Comparison of ENCODE assay signal across 8 cellular contexts in the genomic region with DNA sequence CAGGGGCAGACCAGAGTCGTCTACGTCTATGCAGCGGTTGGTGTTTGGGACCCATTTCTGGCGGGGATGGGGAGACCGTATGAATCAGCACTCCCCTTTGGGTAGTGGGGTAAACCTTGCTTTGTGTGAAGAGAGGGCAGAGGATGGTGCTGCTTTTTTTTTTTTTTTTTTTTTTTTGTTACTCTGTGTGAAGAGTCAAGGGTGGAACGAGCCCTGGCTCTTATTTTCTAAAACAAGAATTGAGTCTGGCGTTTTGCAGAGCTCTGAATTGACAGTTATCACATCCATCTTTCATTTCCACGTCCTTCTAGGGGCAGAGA. TPM values are rescaled to one million over a fixed set of nuclear protein-coding genes. Genes with fewer than 3 reads are reported as not detected.
DNase-seq lines count a peak whose midpoint lies in the region; TF ChIP-seq lines count a peak whose summit lies in the region.

No MANE protein-coding gene starts in this region.

- under 1% methylated on average over 8 of the region's 8 CpGs for WGBS in smooth muscle cell (ENCODE audit: low lambda C conversion rate)

- H3K4me1 ChIP-seq in smooth muscle cell (ENCODE audit: low read depth): peaks cover 46% of the 10 kb centered on the region

- H3K36me3 ChIP-seq in smooth muscle cell (ENCODE audit: low read depth): no peaks in the 10 kb centered on the region

- H3F3A ChIP-seq in smooth muscle cell (ENCODE audit: low read depth): peaks cover 18% of the 10 kb centered on the region

- H3K27me3 ChIP-seq in smooth muscle cell (ENCODE audit: low read depth): no peaks in the 10 kb centered on the region

- intact Hi-C loops in posterior vena cava (cut with DNase I): no loop called here

- DNase-seq in activated T-cell treated with anti-CD3 and anti-CD28 coated beads for 1 hour (ENCODE audit: low read depth): peak; percentile 7
- DNase-seq in activated T-cell treated with anti-CD3 and anti-CD28 coated beads, Interleukin-2, amount 50 U/mL, for 48 hours: no peak
- peak; percentile 17 to 27 for DNase-seq in activated CD4-positive, alpha-beta T cell treated with anti-CD3 and anti-CD28 coated beads for 4 hours
- DNase-seq in foreskin fibroblast: no peak
- no peak for DNase-seq in smooth muscle cell (lab: John Stamatoyannopoulos, UW; ENCODE audit: unreplicated experiment)
- no peak for DNase-seq in mesenteric fat pad (ENCODE audit: low spot score)
- DNase-seq in posterior vena cava (ENCODE audit: low spot score): no peak
- no peak for DNase-seq in AG08395 (ENCODE audit: low spot score)

- H3K79me2 ChIP-seq in smooth muscle cell (ENCODE audit: low read depth): peaks cover 60% of the 10 kb centered on the region

- peak overlapping the region; percentile 97 for H3K27ac ChIP-seq in smooth muscle cell (ENCODE audit: low read depth)

- H4K20me1 ChIP-seq in smooth muscle cell (ENCODE audit: low read depth): peaks cover 55% of the 10 kb centered on the region

- TF ChIP-seq CTCF in foreskin fibroblast (IDR thresholded peaks at IDR 0.05; ENCODE audit: low read depth, low read length) (no peak), smooth muscle cell (IDR thresholded peaks at IDR 0.05; ENCODE audit: borderline replicate concordance, insufficient read depth, poor library complexity, severe bottlenecking) (no peak)

- H3K9ac ChIP-seq in smooth muscle cell (ENCODE audit: low read depth): peak overlapping the region; percentile 99

- H3K4me2 ChIP-seq in smooth muscle cell: peak overlapping the region; percentile 98

- H3K4me3 ChIP-seq in foreskin fibroblast (ENCODE audit: low read depth in 1 of 2, low read length in 2 of 2) (peak overlapping the region; percentile 92), smooth muscle cell (peak overlapping the region; percentile 98)

- no peaks in the 10 kb centered on the region for H3K9me3 ChIP-seq in smooth muscle cell (replicated peaks; ENCODE audit: low read depth)

- no peak overlapping the region for H2AFZ ChIP-seq in smooth muscle cell (ENCODE audit: low read depth)

RNA-seq across cellular contexts. Expression of gene SLAIN2, which starts 1.2 kb away (rescaled TPM):
- total RNA-seq in smooth muscle cell: 113 and 143 TPM in 2 replicates
- polyA plus RNA-seq in smooth muscle cell: 43.7 and 46.4 TPM in 2 replicates
- total RNA-seq in mesenteric fat pad: 116 TPM
- total RNA-seq in posterior vena cava: 100 to 1,000 TPM in 1 of 2 donors, 10 to 100 TPM in 1; 88.3 to 131 TPM

Comparison
In these comparisons a context has a peak if more than half of its experiments do, and no peak if none do; other contexts are left out.
1. DNase-seq: peak in activated T-cell treated with anti-CD3 and anti-CD28 coated beads for 1 hour (single experiment) and activated CD4-positive, alpha-beta T cell treated with anti-CD3 and anti-CD28 coated beads for 4 hours (2 of 2); none in activated T-cell treated with anti-CD3 and anti-CD28 coated beads, Interleukin-2, amount 50 U/mL, for 48 hours (0 of 2), foreskin fibroblast (0 of 2), smooth muscle cell (single experiment), mesenteric fat pad (single experiment), posterior vena cava (single experiment) and AG08395 (single experiment).